ENCODE assay signal across 24 cellular contexts in genomic region chr18:77590928-77591327, GRCh38.
"Had no signal": no experiment of that assay in that cellular context is flagged by ENCODE, and none has a peak within 500 bp of the region (broad histone marks: within the 10 kb centered on the region; RNA-seq: fewer than 3 reads in every experiment).

No MANE protein-coding gene starts in this region.

- H3K27me3 ChIP-seq: left lung, pancreas, stomach, testis, thyroid gland, transverse colon, upper lobe of left lung had no signal

- H3K4me1 ChIP-seq: left lung, lower lobe of right lung, pancreas, prostate gland, stomach, testis, thyroid gland, transverse colon, upper lobe of left lung had no signal

- H3K27ac ChIP-seq: left lung, lower lobe of right lung, pancreas, prostate gland, skin epidermis, stomach, testis, thyroid gland, transverse colon, upper lobe of left lung had no signal

- H3K9me3 Mint-ChIP-seq: immature natural killer cell; naive thymus-derived CD8-positive, alpha-beta T cell had no signal

- H3K9me3 ChIP-seq: left lung, lower lobe of right lung, pancreas, prostate gland, stomach, testis, thyroid gland, transverse colon, upper lobe of left lung had no signal

- H3K4me3 Mint-ChIP-seq: immature natural killer cell; naive thymus-derived CD8-positive, alpha-beta T cell had no signal

- H3K4me1 Mint-ChIP-seq: immature natural killer cell; naive thymus-derived CD8-positive, alpha-beta T cell had no signal

- ATAC-seq: left colon; left lung; lower lobe of right lung; naive thymus-derived CD8-positive, alpha-beta T cell; pancreas; right cardiac atrium; sciatic nerve had no signal

- H3K36me3 ChIP-seq: left lung, lower lobe of right lung, pancreas, prostate gland, stomach, thyroid gland, transverse colon, upper lobe of left lung had no signal

- H3K27ac Mint-ChIP-seq: immature natural killer cell; naive thymus-derived CD8-positive, alpha-beta T cell had no signal

- H3K4me3 ChIP-seq: left lung, lower lobe of right lung, pancreas, prostate gland, skin epidermis, stomach, testis, thyroid gland, transverse colon, upper lobe of left lung had no signal

- H3K36me3 Mint-ChIP-seq: immature natural killer cell; naive thymus-derived CD8-positive, alpha-beta T cell had no signal

- DNase-seq: immature natural killer cell; kidney; left colon; left lung; lower lobe of right lung; mammary epithelial cell; mesenchymal stem cell; naive thymus-derived CD8-positive, alpha-beta T cell; pancreas; retina; right cardiac atrium; stimulated activated CD4-positive, alpha-beta T cell treated with anti-CD3 and anti-CD28 coated beads, Interleukin-12 subunit alpha, Interleukin-12 subunit beta, amount 100 ng/mL, for 4 hours; stimulated activated CD4-positive, alpha-beta T cell treated with anti-CD3 and anti-CD28 coated beads, Interleukin-15, amount 100 ng/mL, for 24 hours; stimulated activated CD4-positive, alpha-beta T cell treated with anti-CD3 and anti-CD28 coated beads, Interleukin-2, amount 100 ng/mL, for 24 hours; stimulated activated CD4-positive, alpha-beta T cell treated with anti-CD3 and anti-CD28 coated beads, Interleukin-4, amount 100 ng/mL, for 1 hour; stimulated activated naive CD4-positive, alpha-beta T cell treated with Interleukin-2 at 50 U/mL for 16 hours; stomach; testis; thyroid gland; transverse colon; upper lobe of left lung had no signal
